8 cellular contexts compared by ENCODE assay signal in the genomic region with DNA sequence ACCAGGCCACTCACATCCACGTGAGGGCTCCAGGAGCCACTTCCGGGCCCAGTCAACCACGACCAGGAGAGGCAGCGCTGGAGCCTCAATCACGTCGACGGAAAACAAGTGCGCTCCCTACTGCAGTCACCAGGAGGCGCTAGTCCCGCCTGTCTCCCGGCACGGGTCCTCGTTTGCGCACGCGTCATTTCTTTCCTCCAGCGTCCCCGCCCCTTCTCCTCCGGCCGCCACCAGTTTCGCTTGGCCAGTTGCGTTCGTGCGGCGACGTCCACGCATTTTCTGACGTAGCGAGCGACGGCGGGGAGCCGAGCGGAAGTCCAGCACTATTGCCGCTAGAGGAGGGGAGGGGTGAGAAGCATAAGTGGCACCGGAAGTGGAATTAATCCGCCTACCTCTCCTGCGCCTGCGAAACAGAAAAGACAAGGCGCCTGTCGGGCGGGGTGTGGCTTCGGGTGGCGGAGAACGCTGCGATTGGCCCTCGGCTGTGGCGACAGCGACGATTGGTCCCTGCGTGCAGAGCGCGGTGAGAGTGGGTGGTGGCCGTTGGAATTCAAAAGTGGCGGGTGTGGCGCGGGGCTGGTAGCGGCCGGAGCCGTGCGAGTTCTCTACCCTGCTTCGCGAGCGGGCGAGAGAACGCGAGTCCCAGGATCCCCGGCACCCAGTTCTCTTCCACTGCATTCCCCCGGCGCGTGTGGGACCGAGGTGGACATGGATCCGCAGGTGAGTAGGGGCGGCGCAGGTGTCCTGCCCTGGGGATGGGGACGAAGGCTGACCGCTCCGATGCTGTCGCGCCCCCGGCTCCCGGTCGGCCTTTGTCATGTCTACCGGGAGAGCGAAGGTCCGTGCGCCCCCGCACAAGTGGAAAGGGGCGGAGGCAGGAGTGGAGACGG. TPM values are rescaled to one million over a fixed set of nuclear protein-coding genes. Genes with fewer than 3 reads are reported as not detected.
A peak's percentile ranks its signal among the peaks of the same experiment; 100 is the strongest.
DNase-seq lines count a peak whose midpoint lies in the region; ATAC-seq and TF ChIP-seq lines count a peak whose summit lies in the region.

A gene with protein sequence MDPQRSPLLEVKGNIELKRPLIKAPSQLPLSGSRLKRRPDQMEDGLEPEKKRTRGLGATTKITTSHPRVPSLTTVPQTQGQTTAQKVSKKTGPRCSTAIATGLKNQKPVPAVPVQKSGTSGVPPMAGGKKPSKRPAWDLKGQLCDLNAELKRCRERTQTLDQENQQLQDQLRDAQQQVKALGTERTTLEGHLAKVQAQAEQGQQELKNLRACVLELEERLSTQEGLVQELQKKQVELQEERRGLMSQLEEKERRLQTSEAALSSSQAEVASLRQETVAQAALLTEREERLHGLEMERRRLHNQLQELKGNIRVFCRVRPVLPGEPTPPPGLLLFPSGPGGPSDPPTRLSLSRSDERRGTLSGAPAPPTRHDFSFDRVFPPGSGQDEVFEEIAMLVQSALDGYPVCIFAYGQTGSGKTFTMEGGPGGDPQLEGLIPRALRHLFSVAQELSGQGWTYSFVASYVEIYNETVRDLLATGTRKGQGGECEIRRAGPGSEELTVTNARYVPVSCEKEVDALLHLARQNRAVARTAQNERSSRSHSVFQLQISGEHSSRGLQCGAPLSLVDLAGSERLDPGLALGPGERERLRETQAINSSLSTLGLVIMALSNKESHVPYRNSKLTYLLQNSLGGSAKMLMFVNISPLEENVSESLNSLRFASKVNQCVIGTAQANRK (plus strand): TSS at position 546 of the 890 bp plus-strand sequence. CDS start 163 bp downstream, at position 709.

- CTCF ChIA-PET in Panc1 (lab: Charles Lee), result no interaction called here

- H3K4me1 ChIP-seq in Panc1 (ENCODE audit: control insufficient read depth, insufficient read depth, low read length) (peaks cover 27% of the 10 kb centered on the region), muscle layer of duodenum (ENCODE audit: control insufficient read depth in 1 of 2, insufficient read depth in 2 of 2, low read length in 2 of 2) (peaks cover 0 to 7% of the 10 kb centered on the region in 2 donors)

- POLR2A ChIA-PET in Panc1 (lab: Charles Lee), result no interaction called here

- H3K4me3 ChIP-seq in Panc1 (ENCODE audit: low read depth in 2 of 2, low read length in 2 of 2) (peak within 1 kb of the TSS; percentile 88 to 89), muscle layer of duodenum (ENCODE audit: low read depth in 1 of 2, low read length in 2 of 2) (peak within 1 kb of the TSS; percentile 67 to 81)

- H3K27me3 ChIP-seq in Panc1 (ENCODE audit: control insufficient read depth, insufficient read depth, low read length) (no peaks in the 10 kb centered on the region), muscle layer of duodenum (ENCODE audit: low read depth, low read length) (no peaks in the 10 kb centered on the region)

- no TSS peak for BruUV-seq in Panc1 (replicated peaks; lab: Mats Ljungman, UMichigan)

- DNase-seq in DMS79 (lab: John Stamatoyannopoulos, UW) (peak; percentile 99), KG1 (lab: John Stamatoyannopoulos, UW) (peak; percentile 98), Panc1 (ENCODE audit: low read depth, low spot score) (peak; percentile 98)
- peak; percentile 99 to 100 for DNase-seq in activated T-cell treated with anti-CD3 and anti-CD28 coated beads, Interleukin-2, amount 50 U/mL, for 48 hours
- DNase-seq in stimulated activated CD8-positive, alpha-beta memory T cell treated with anti-CD3 and anti-CD28 coated beads, Interleukin-7, amount 100 ng/mL, for 48 hours (ENCODE audit: extremely low read depth in 1 of 2, low read depth in 1 of 2), result peak; percentile 98 to 99

- intact Hi-C loops in Panc1 (cut with micrococcal nuclease; ENCODE audit: unreplicated experiment), result no loop called here

- TF ChIP-seq CTCF in Panc1 (IDR thresholded peaks at IDR 0.05), result peak; percentile 99

- peak within 1 kb of the TSS; percentile 98 for H3K27ac ChIP-seq in Panc1 (ENCODE audit: low read length)
- peak within 1 kb of the TSS; percentile 83 for H3K27ac ChIP-seq in muscle layer of duodenum (ENCODE audit: low read length)

- in situ Hi-C loops in Panc1 (cut with HindIII; ENCODE audit: low pct_unique_long_range_greater_than_20kb, low sequenced_read_pairs), result no loop called here

- ATAC-seq in GM21717 (IDR thresholded peaks at IDR 0.05; ENCODE audit: unreplicated experiment) (peak; percentile 78), Panc1 (peak; percentile 97), esophagus mucosa (peak; percentile 96)

- H3K9me3 ChIP-seq in Panc1 (ENCODE audit: control insufficient read depth, insufficient read depth, low read depth, low read length) (no peaks in the 10 kb centered on the region), muscle layer of duodenum (ENCODE audit: control insufficient read depth in 1 of 2, low read length in 2 of 2) (no peaks in the 10 kb centered on the region)

- H3K36me3 ChIP-seq in Panc1 (ENCODE audit: control insufficient read depth, insufficient read depth, low read length) (no peaks in the 10 kb centered on the region), muscle layer of duodenum (ENCODE audit: control insufficient read depth in 1 of 2, insufficient read depth in 2 of 2, low read length in 2 of 2) (no peaks in the 10 kb centered on the region)

RNA-seq across cellular contexts. Expression of the gene that starts here (rescaled TPM):
- total RNA-seq in Panc1 (2021; ENCODE audit: unreplicated experiment) (81.8 TPM), esophagus mucosa (19.0 TPM)
- polyA plus RNA-seq in Panc1 (2012; ENCODE audit: insufficient read length), result 42.1 TPM

Comparison
In these comparisons a context has a peak if more than half of its experiments do, and no peak if none do; other contexts are left out.
1. Peak in every context shown above with its lines: DNase-seq, ATAC-seq, H3K4me3 ChIP-seq and H3K27ac ChIP-seq.